In the genomic region with DNA sequence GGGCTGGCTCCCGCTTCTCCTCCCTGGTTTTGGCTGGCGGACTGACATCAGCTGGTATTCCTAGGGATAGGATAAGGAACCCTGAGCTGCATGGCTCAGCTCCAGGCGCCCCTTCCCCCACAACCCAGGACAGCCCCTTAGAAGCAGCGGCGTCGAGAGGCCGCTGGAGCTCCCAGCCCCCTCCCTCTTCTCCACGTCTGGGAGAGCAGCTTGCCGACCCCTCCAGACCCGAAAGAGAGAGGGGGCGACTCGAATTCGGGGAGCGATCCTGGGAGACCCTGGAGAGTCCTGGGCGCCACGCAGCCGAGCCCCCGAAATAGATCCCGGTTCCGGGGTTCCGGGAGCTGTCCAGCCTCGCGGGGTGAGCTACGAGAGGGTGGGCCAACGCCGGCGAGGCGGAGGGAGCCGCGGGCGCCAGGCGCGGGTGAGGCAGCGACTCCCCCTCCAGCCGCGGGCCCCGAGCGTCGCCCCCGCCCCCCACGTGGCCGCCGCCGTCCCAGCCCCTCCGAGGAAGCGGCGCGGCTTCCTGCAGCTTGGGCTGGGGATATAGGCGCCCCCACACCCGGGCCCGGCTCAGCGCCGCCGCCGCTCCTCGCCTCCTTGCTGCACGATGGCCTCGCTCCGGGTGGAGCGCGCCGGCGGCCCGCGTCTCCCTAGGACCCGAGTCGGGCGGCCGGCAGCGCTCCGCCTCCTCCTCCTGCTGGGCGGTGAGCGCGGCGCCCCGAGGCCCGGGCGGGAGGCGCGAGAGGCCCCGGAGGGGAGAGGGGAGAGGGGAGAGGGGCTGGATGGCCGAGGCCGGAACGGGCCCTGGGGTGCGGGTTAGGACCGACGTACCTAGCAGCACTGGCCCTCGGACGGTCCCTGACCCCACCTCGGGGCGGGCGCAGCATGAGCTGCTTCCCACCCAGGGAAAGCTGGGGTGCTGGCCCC, we compare ENCODE assay signal across 8 cellular contexts. TPM values are rescaled to one million over a fixed set of nuclear protein-coding genes. Genes with fewer than 3 reads are reported as not detected.
DNase-seq lines count a peak whose midpoint lies in the region; ATAC-seq and TF ChIP-seq lines count a peak whose summit lies in the region.

A gene with protein sequence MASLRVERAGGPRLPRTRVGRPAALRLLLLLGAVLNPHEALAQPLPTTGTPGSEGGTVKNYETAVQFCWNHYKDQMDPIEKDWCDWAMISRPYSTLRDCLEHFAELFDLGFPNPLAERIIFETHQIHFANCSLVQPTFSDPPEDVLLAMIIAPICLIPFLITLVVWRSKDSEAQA (plus strand): TSS at position 576 of the 930 bp plus-strand sequence. CDS start 35 bp downstream, at position 611.

- peaks cover 4% of the 10 kb centered on the region for H3K4me1 ChIP-seq in psoas muscle

- no peak within 1 kb of the TSS for H3K27ac Mint-ChIP-seq in activated T-helper 2 cell treated with anti-CD3 and anti-CD28 coated beads, Interferon-gamma antibody, Interleukin-2, Interleukin-4, amounts not matched to agents 10 μg/mL and 5 μg/mL and 100 μg/mL, durations not matched to agents 14 hours and 24 hours and 36 hours

- H3K9me3 Mint-ChIP-seq in activated T-helper 2 cell treated with anti-CD3 and anti-CD28 coated beads, Interferon-gamma antibody, Interleukin-2, Interleukin-4, amounts not matched to agents 10 μg/mL and 5 μg/mL and 100 μg/mL, durations not matched to agents 14 hours and 24 hours and 36 hours: no peaks in the 10 kb centered on the region

- no peaks in the 10 kb centered on the region for H3K36me3 ChIP-seq in psoas muscle (ENCODE audit: insufficient read depth in 1 of 2, low read depth in 1 of 2)

- no peaks in the 10 kb centered on the region for H3K36me3 Mint-ChIP-seq in activated T-helper 2 cell treated with anti-CD3 and anti-CD28 coated beads, Interferon-gamma antibody, Interleukin-2, Interleukin-4, amounts not matched to agents 10 μg/mL and 5 μg/mL and 100 μg/mL, durations not matched to agents 14 hours and 24 hours and 36 hours (ENCODE audit: low read depth)

- peaks cover 0 to 38% (median 14%) of the 10 kb centered on the region in 3 donors for H3K27me3 ChIP-seq in psoas muscle (ENCODE audit: insufficient read depth in 3 of 3, low read length in 2 of 3)

- H3K27ac ChIP-seq in psoas muscle: peak within 1 kb of the TSS; percentile 63

- WGBS in psoas muscle, 3 donors: 3 to 4% (median 4%) methylated on average over 45 to 89 of the region's 92 CpGs

- DNase-seq in stimulated activated CD4-positive, alpha-beta T cell treated with anti-CD3 and anti-CD28 coated beads, Interleukin-4, amount 100 ng/mL, for 1 hour: peak; percentile 13
- DNase-seq in stimulated activated CD4-positive, alpha-beta T cell treated with anti-CD3 and anti-CD28 coated beads, Interleukin-12 subunit alpha, Interleukin-12 subunit beta, amount 100 ng/mL, for 4 hours: no peak
- DNase-seq in activated T-helper 2 cell treated with anti-CD3 and anti-CD28 coated beads, Interferon-gamma antibody, Interleukin-2, Interleukin-4, amounts not matched to agents 10 μg/mL and 5 μg/mL and 100 μg/mL, durations not matched to agents 14 hours and 24 hours and 36 hours (ENCODE audit: low spot score): no peak
- DNase-seq in left cardiac atrium: peak; percentile 46
- DNase-seq in psoas muscle: peak; percentile 52 to 67
- no peak for DNase-seq in NCI-H2081 treated with DMSO at 0.1 percent for 48 hours (lab: John Stamatoyannopoulos, UW)
- no peak for DNase-seq in dedifferentiated amniotic fluid mesenchymal stem cell (ENCODE audit: extremely low spot score)
- DNase-seq in NCI-H2029 (lab: John Stamatoyannopoulos, UW): no peak

- peaks cover 5% of the 10 kb centered on the region for H3K4me1 Mint-ChIP-seq in activated T-helper 2 cell treated with anti-CD3 and anti-CD28 coated beads, Interferon-gamma antibody, Interleukin-2, Interleukin-4, amounts not matched to agents 10 μg/mL and 5 μg/mL and 100 μg/mL, durations not matched to agents 14 hours and 24 hours and 36 hours (ENCODE audit: low read depth)

- TF ChIP-seq CTCF in psoas muscle (IDR thresholded peaks at IDR 0.05): no peak

- H3K4me3 ChIP-seq in psoas muscle: peak within 1 kb of the TSS; percentile 68

- peaks cover 56% of the 10 kb centered on the region for H3K27me3 Mint-ChIP-seq in activated T-helper 2 cell treated with anti-CD3 and anti-CD28 coated beads, Interferon-gamma antibody, Interleukin-2, Interleukin-4, amounts not matched to agents 10 μg/mL and 5 μg/mL and 100 μg/mL, durations not matched to agents 14 hours and 24 hours and 36 hours (ENCODE audit: low read depth)

- intact Hi-C loops in activated T-helper 2 cell treated with anti-CD3 and anti-CD28 coated beads, Interferon-gamma antibody, Interleukin-2, Interleukin-4, amounts not matched to agents 10 μg/mL and 5 μg/mL and 100 μg/mL, durations not matched to agents 14 hours and 24 hours and 36 hours (cut with micrococcal nuclease): loop anchor here (5.0 kb wide), 1 partner anchor 184 kb away; a partner anchor contains a TSS
- intact Hi-C loops in left cardiac atrium (cut with DNase I) (loop anchor here (5.0 kb wide), 2 partner anchors 39 to 184 kb away; a partner anchor contains a TSS), psoas muscle (cut with DNase I) (loop anchor here (5.0 kb wide), 3 partner anchors 39 to 184 kb away; a partner anchor contains a TSS)

- H3K9me3 ChIP-seq in psoas muscle: no peaks in the 10 kb centered on the region

- H3K4me3 Mint-ChIP-seq in activated T-helper 2 cell treated with anti-CD3 and anti-CD28 coated beads, Interferon-gamma antibody, Interleukin-2, Interleukin-4, amounts not matched to agents 10 μg/mL and 5 μg/mL and 100 μg/mL, durations not matched to agents 14 hours and 24 hours and 36 hours (ENCODE audit: low read depth): peak within 1 kb of the TSS; percentile 22

- peak; percentile 62 to 71 for ATAC-seq in left cardiac atrium
- peak; percentile 25 to 50 (median 40) for ATAC-seq in psoas muscle

RNA-seq across cellular contexts. Expression of the gene that starts here (rescaled TPM):
- total RNA-seq in activated T-helper 2 cell treated with anti-CD3 and anti-CD28 coated beads, Interferon-gamma antibody, Interleukin-2, Interleukin-4, amounts not matched to agents 10 μg/mL and 5 μg/mL and 100 μg/mL, durations not matched to agents 14 hours and 24 hours and 36 hours: not detected in 2 replicates
- total RNA-seq in left cardiac atrium (10 to 100 TPM; 40.9 to 49.7 TPM), psoas muscle (10 to 100 TPM in 3 of 4 donors, 1 to 10 TPM in 1; 9.2 to 39.8 (median 18.7) TPM)
- polyA plus RNA-seq in psoas muscle: 10 to 100 TPM; 17.5 to 21.9 (median 21.4) TPM

Comparison
In these comparisons a context has a peak if more than half of its experiments do, and no peak if none do; other contexts are left out.
1. RNA of the gene that starts here (total RNA-seq): 40.9 to 49.7 TPM in left cardiac atrium and 9.2 to 39.8 TPM in psoas muscle; not detected in activated T-helper 2 cell treated with anti-CD3 and anti-CD28 coated beads, Interferon-gamma antibody, Interleukin-2, Interleukin-4, amounts not matched to agents 10 μg/mL and 5 μg/mL and 100 μg/mL, durations not matched to agents 14 hours and 24 hours and 36 hours; every median in the first group is over 10 times any median in the second.
2. DNase-seq: peak in stimulated activated CD4-positive, alpha-beta T cell treated with anti-CD3 and anti-CD28 coated beads, Interleukin-4, amount 100 ng/mL, for 1 hour (single experiment), left cardiac atrium (single experiment) and psoas muscle (2 of 2); none in stimulated activated CD4-positive, alpha-beta T cell treated with anti-CD3 and anti-CD28 coated beads, Interleukin-12 subunit alpha, Interleukin-12 subunit beta, amount 100 ng/mL, for 4 hours (single experiment), activated T-helper 2 cell treated with anti-CD3 and anti-CD28 coated beads, Interferon-gamma antibody, Interleukin-2, Interleukin-4, amounts not matched to agents 10 μg/mL and 5 μg/mL and 100 μg/mL, durations not matched to agents 14 hours and 24 hours and 36 hours (single experiment), NCI-H2081 treated with DMSO at 0.1 percent for 48 hours (single experiment), dedifferentiated amniotic fluid mesenchymal stem cell (single experiment) and NCI-H2029 (single experiment).